Comparison of ENCODE assay signal across 8 cellular contexts in genomic region chr2:8544786-8545631, GRCh38.
A peak's percentile ranks its signal among the peaks of the same experiment; 100 is the strongest.
DNase-seq lines count a peak whose midpoint lies in the region; ATAC-seq, FAIRE-seq and TF ChIP-seq lines count a peak whose summit lies in the region.

No MANE protein-coding gene starts in this region.

- peaks cover 94% of the 10 kb centered on the region for H3K4me1 ChIP-seq in BLaER1
- peaks cover 50% of the 10 kb centered on the region for H3K4me1 ChIP-seq in cardiac muscle cell (ENCODE audit: low read depth)
- peaks cover 0 to 7% of the 10 kb centered on the region in 2 donors for H3K4me1 ChIP-seq in small intestine (ENCODE audit: control insufficient read depth in 2 of 2, insufficient read depth in 1 of 2, low read depth in 1 of 2, low read length in 1 of 2)

- H3K36me3 ChIP-seq in BLaER1, result no peaks in the 10 kb centered on the region
- H3K36me3 ChIP-seq in cardiac muscle cell, result no peaks in the 10 kb centered on the region
- H3K36me3 ChIP-seq in small intestine (ENCODE audit: control insufficient read depth in 2 of 2, insufficient read depth in 2 of 2, low read length in 2 of 2), result no peaks in the 10 kb centered on the region

- H3K9me3 ChIP-seq in BLaER1 (no peaks in the 10 kb centered on the region), cardiac muscle cell (ENCODE audit: low read depth) (no peaks in the 10 kb centered on the region), small intestine (ENCODE audit: control insufficient read depth, low read depth) (no peaks in the 10 kb centered on the region)

- 0 out of 2 replicates have a peak overlapping the region, but pooled peaks have one; percentile 13 for H3K4me3 ChIP-seq in BLaER1
- H3K4me3 ChIP-seq in cardiac muscle cell, result no peak overlapping the region
- H3K4me3 ChIP-seq in small intestine (ENCODE audit: low read depth in 1 of 2, low read length in 2 of 2), result no peak overlapping the region

- FAIRE-seq in small intestine (lab: Jason Lieb, UNC), result no peak

- no peaks in the 10 kb centered on the region for H4K20me1 ChIP-seq in BLaER1

- 53 to 64% (median 53%) methylated on average over 25 of the region's 25 CpGs for WGBS in small intestine, 3 donors

- no peaks in the 10 kb centered on the region for H3K27me3 ChIP-seq in BLaER1
- no peaks in the 10 kb centered on the region for H3K27me3 ChIP-seq in cardiac muscle cell
- H3K27me3 ChIP-seq in small intestine (ENCODE audit: control insufficient read depth in 2 of 2, insufficient read depth in 2 of 2, low read length in 2 of 2), result no peaks in the 10 kb centered on the region

- TF ChIP-seq CTCF in cardiac muscle cell (IDR thresholded peaks at IDR 0.05; ENCODE audit: low read depth, low read length), result peak; percentile 51

- peak overlapping the region; percentile 83 for H3K9ac ChIP-seq in BLaER1

- H3K27ac ChIP-seq in BLaER1 (peak overlapping the region; percentile 95), cardiac muscle cell (no peak overlapping the region), small intestine (ENCODE audit: low read depth in 1 of 2, low read length in 1 of 2) (peak overlapping the region; percentile 45 to 72)

- DNase-seq in GM19240 (ENCODE audit: insufficient read length, low spot score) (peak; percentile 61), RPMI7951 (ENCODE audit: low read depth) (peak; percentile 97), cardiac muscle cell (ENCODE audit: low read depth in 1 of 2, low spot score in 1 of 2) (peak in 1 of 2 donors; percentile 86), small intestine (peak; percentile 68), NCI-H2196 treated with DMSO at 0.1 percent for 48 hours (lab: John Stamatoyannopoulos, UW; ENCODE audit: unreplicated experiment) (no peak)
- peak; percentile 39 to 79 for DNase-seq in activated T-helper 1 cell treated with anti-CD3 and anti-CD28 coated beads, Interleukin-2, amount 50 U/mL, for 16 hours (ENCODE audit: low read depth in 1 of 2, low spot score in 1 of 2)

- H3K4me2 ChIP-seq in BLaER1, result peak overlapping the region; percentile 93

- peak; percentile 53 for ATAC-seq in HG03342 (IDR thresholded peaks at IDR 0.05; ENCODE audit: unreplicated experiment)
